26 cellular contexts compared by ENCODE assay signal in genomic region chr14:104431929-104432541, GRCh38.
DNase-seq lines count a peak whose midpoint lies in the region; ATAC-seq, FAIRE-seq and TF ChIP-seq lines count a peak whose summit lies in the region.
"Had no signal": no experiment of that assay in that cellular context is flagged by ENCODE, and none has a peak within 500 bp of the region (broad histone marks: within the 10 kb centered on the region; RNA-seq: fewer than 3 reads in every experiment).

No MANE protein-coding gene starts in this region.

- H4K20me1 ChIP-seq in BLaER1: no peaks in the 10 kb centered on the region

- FAIRE-seq in kidney (lab: Jason Lieb, UNC): no peak
- FAIRE-seq: A204.1, astrocyte, small intestine had no signal

- ATAC-seq in effector memory CD8-positive, alpha-beta T cell (replicated peaks): no peak

- H3K36me3 ChIP-seq in BLaER1 (no peaks in the 10 kb centered on the region), HEK293 (ENCODE audit: control insufficient read depth in 2 of 2, insufficient read depth in 1 of 2, low read length in 2 of 2) (no peaks in the 10 kb centered on the region), kidney (ENCODE audit: control insufficient read depth in 1 of 2, insufficient read depth in 2 of 2, low read length in 2 of 2) (no peaks in the 10 kb centered on the region)
- H3K36me3 ChIP-seq: SJCRH30, upper lobe of left lung had no signal

- no peaks in the 10 kb centered on the region for H3K4me1 Mint-ChIP-seq in activated CD4-positive, alpha-beta T cell treated with anti-CD3 and anti-CD28 coated beads, Interleukin-2, amount 10 ng/mL, durations not matched to agents 24 days and 14 days
- no peaks in the 10 kb centered on the region for H3K4me1 Mint-ChIP-seq in effector memory CD8-positive, alpha-beta T cell (ENCODE audit: low read depth in 2 of 2)
- H3K4me1 Mint-ChIP-seq: B cell had no signal

- H3K9me3 Mint-ChIP-seq in activated CD4-positive, alpha-beta T cell treated with anti-CD3 and anti-CD28 coated beads, Interleukin-2, amount 10 ng/mL, durations not matched to agents 24 days and 14 days: no peaks in the 10 kb centered on the region
- no peaks in the 10 kb centered on the region for H3K9me3 Mint-ChIP-seq in effector memory CD8-positive, alpha-beta T cell
- H3K9me3 Mint-ChIP-seq: memory B cell had no signal

- H3K27me3 Mint-ChIP-seq in activated CD4-positive, alpha-beta T cell treated with anti-CD3 and anti-CD28 coated beads, Interleukin-2, amount 10 ng/mL, durations not matched to agents 24 days and 14 days: no peaks in the 10 kb centered on the region
- H3K27me3 Mint-ChIP-seq in effector memory CD8-positive, alpha-beta T cell: peaks cover 10 to 49% of the 10 kb centered on the region in 2 donors
- H3K27me3 Mint-ChIP-seq: activated naive CD8-positive, alpha-beta T cell had no signal

- peak overlapping the region; percentile 38; the same call in 1 of the 2 replicates for H3K27ac ChIP-seq in BLaER1
- no peak overlapping the region for H3K27ac ChIP-seq in HEK293 (ENCODE audit: extremely low read depth, low read depth, low read length)
- H3K27ac ChIP-seq in kidney (ENCODE audit: low read depth in 2 of 2, low read length in 2 of 2): no peak overlapping the region
- H3K27ac ChIP-seq: dorsolateral prefrontal cortex, epithelial cell of prostate, SJCRH30, upper lobe of left lung had no signal

- TF ChIP-seq CTCF in HEK293 (tag by site-specific recombination; IDR thresholded peaks at IDR 0.05): no peak
- TF ChIP-seq CTCF in kidney (IDR thresholded peaks at IDR 0.05; ENCODE audit: borderline replicate concordance, extremely low read depth, insufficient read depth): no peak

- CTCF ChIA-PET in HEK293 (lab: Yijun Ruan, JAX): no interaction called here

- no peak overlapping the region for H3K27ac Mint-ChIP-seq in activated CD4-positive, alpha-beta T cell treated with anti-CD3 and anti-CD28 coated beads, Interleukin-2, amount 10 ng/mL, durations not matched to agents 24 days and 14 days
- H3K27ac Mint-ChIP-seq in effector memory CD8-positive, alpha-beta T cell: no peak overlapping the region
- H3K27ac Mint-ChIP-seq: activated naive CD8-positive, alpha-beta T cell; B cell; memory B cell had no signal

- no peak overlapping the region for H3K4me3 Mint-ChIP-seq in activated CD4-positive, alpha-beta T cell treated with anti-CD3 and anti-CD28 coated beads, Interleukin-2, amount 10 ng/mL, durations not matched to agents 24 days and 14 days
- no peak overlapping the region for H3K4me3 Mint-ChIP-seq in effector memory CD8-positive, alpha-beta T cell
- H3K4me3 Mint-ChIP-seq: activated naive CD8-positive, alpha-beta T cell; B cell; memory B cell had no signal

- H3K9ac ChIP-seq in BLaER1 (no peak overlapping the region), kidney (ENCODE audit: low read length in 2 of 2) (no peak overlapping the region)

- H3K4me3 ChIP-seq in BLaER1: no peak overlapping the region
- H3K4me3 ChIP-seq in HEK293 (ENCODE audit: low read depth, low read length): no peak overlapping the region
- H3K4me3 ChIP-seq in kidney (ENCODE audit: low read length in 2 of 2): no peak overlapping the region
- H3K4me3 ChIP-seq: dorsolateral prefrontal cortex, SJCRH30, upper lobe of left lung had no signal

- peak; percentile 31 for DNase-seq in activated CD4-positive, alpha-beta T cell treated with anti-CD3 and anti-CD28 coated beads, Interleukin-2, amount 10 ng/mL, durations not matched to agents 24 days and 14 days
- no peak for DNase-seq in activated CD4-positive, alpha-beta T cell treated with anti-CD3 and anti-CD28 coated beads for 1 hour
- DNase-seq in kidney: peak; percentile 64
- DNase-seq in NCI-H345 (lab: John Stamatoyannopoulos, UW): no peak
- DNase-seq in AG08396 (ENCODE audit: low spot score): no peak
- DNase-seq in effector memory CD8-positive, alpha-beta T cell: no peak
- DNase-seq: central memory CD4-positive, alpha-beta T cell; COR-L47; DND-41; KBM-7; NCI-H1436 treated with DMSO at 0.1 percent for 48 hours; NCI-H2107; NCI-H446 treated with DMSO at 0.1 percent for 48 hours; SJCRH30; small intestine; stimulated activated CD4-positive, alpha-beta T cell treated with anti-CD3 and anti-CD28 coated beads, Interleukin-1b, Interleukin-23, amount 100 ng/mL, for 48 hours had no signal

- H3K4me2 ChIP-seq in BLaER1: peak overlapping the region; percentile 17; the same call in 1 of the 2 replicates

- POLR2A ChIA-PET in HEK293 (lab: Yijun Ruan, JAX): no interaction called here

- H3K9me3 ChIP-seq in BLaER1: no peaks in the 10 kb centered on the region
- no peaks in the 10 kb centered on the region for H3K9me3 ChIP-seq in HEK293 (ENCODE audit: control insufficient read depth, insufficient read depth, low read depth, low read length)
- no peaks in the 10 kb centered on the region for H3K9me3 ChIP-seq in kidney (ENCODE audit: control insufficient read depth in 1 of 2, low read length in 2 of 2)
- H3K9me3 ChIP-seq: SJCRH30, upper lobe of left lung had no signal

- H3K4me1 ChIP-seq in BLaER1 (peaks cover 76% of the 10 kb centered on the region), HEK293 (ENCODE audit: control insufficient read depth, insufficient read depth, low read length) (no peaks in the 10 kb centered on the region; the same call in 1 of the 2 replicates), kidney (ENCODE audit: control insufficient read depth in 1 of 2, insufficient read depth in 1 of 2, low read depth in 1 of 2, low read length in 2 of 2) (peaks cover 0 to 10% of the 10 kb centered on the region in 2 donors)

- intact Hi-C loops in activated CD4-positive, alpha-beta T cell treated with anti-CD3 and anti-CD28 coated beads, Interleukin-2, amount 10 ng/mL, durations not matched to agents 24 days and 14 days (cut with micrococcal nuclease): no loop called here
- intact Hi-C loops in kidney (cut with DNase I): no loop called here

- H3K27me3 ChIP-seq in BLaER1: no peaks in the 10 kb centered on the region
- H3K27me3 ChIP-seq: SJCRH30, upper lobe of left lung had no signal

- no peaks in the 10 kb centered on the region for H3K36me3 Mint-ChIP-seq in activated CD4-positive, alpha-beta T cell treated with anti-CD3 and anti-CD28 coated beads, Interleukin-2, amount 10 ng/mL, durations not matched to agents 24 days and 14 days (ENCODE audit: low read depth)
- no peaks in the 10 kb centered on the region for H3K36me3 Mint-ChIP-seq in effector memory CD8-positive, alpha-beta T cell (ENCODE audit: insufficient read depth)
- H3K36me3 Mint-ChIP-seq: activated naive CD8-positive, alpha-beta T cell; memory B cell had no signal

TF ChIP-seq in HEK293, 187 proteins besides CTCF, POLR2A, EP300 and RAD21:
- TF ChIP-seq ZFHX2 (tag by site-specific recombination; conservative IDR thresholded peaks at IDR 0.05): peak; percentile 53
- TF ChIP-seq EGR2 (tag by site-specific recombination; IDR thresholded peaks at IDR 0.05; ENCODE audit: low read depth): peak; percentile 43
- no peak for TF ChIP-seq ZNF146 (tag by site-specific recombination; IDR thresholded peaks at IDR 0.05)
- no peak for TF ChIP-seq ZNF654 (tag by site-specific recombination; IDR thresholded peaks at IDR 0.05; ENCODE audit: low read depth)

Comparison
In these comparisons a context has a peak if more than half of its experiments do, and no peak if none do; other contexts are left out.
1. DNase-seq: peak in activated CD4-positive, alpha-beta T cell treated with anti-CD3 and anti-CD28 coated beads, Interleukin-2, amount 10 ng/mL, durations not matched to agents 24 days and 14 days (single experiment) and kidney (single experiment); none in activated CD4-positive, alpha-beta T cell treated with anti-CD3 and anti-CD28 coated beads for 1 hour (single experiment), NCI-H345 (single experiment), AG08396 (single experiment) and effector memory CD8-positive, alpha-beta T cell (0 of 3).